8 cellular contexts compared by ENCODE assay signal in the genomic region with DNA sequence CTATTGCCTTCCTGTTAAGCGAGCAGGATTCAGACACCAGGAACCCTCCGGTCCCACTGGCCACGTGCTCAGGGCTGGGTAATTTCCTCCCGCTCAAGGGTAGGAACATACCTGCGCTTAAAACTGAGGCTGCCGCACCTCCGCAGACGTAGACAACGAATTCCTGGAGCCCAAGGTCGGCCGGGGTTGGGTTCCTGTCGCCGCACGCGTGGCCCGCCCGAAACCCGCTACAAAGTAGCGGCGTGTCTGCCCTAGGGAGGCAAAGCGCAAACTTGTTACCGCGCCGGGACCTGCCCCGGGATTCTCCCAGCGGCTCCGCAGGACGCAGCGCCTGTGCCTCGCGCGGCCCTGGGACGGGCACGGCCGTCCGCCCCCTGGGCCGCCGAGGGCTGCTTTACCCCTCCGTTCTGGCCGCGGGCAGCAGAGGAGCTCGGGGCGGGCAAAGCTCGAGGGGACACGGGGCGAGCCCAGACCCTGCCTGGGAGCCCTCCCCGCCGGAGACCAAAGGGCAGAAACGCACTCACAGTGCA. TPM values are rescaled to one million over a fixed set of nuclear protein-coding genes. Genes with fewer than 3 reads are reported as not detected.
DNase-seq lines count a peak whose midpoint lies in the region; ATAC-seq, FAIRE-seq and TF ChIP-seq lines count a peak whose summit lies in the region.

No MANE protein-coding gene starts in this region.

- intact Hi-C loops in breast epithelium (cut with DNase I; ENCODE audit: low total_unique reads) (no loop called here), kidney (cut with DNase I) (no loop called here)

- peak; percentile 59 for DNase-seq in activated CD8-positive, alpha-beta memory T cell treated with anti-CD3 and anti-CD28 coated beads for 24 hours
- no peak for DNase-seq in activated CD8-positive, alpha-beta memory T cell treated with anti-CD3 and anti-CD28 coated beads, Interleukin-2, amount 50 U/mL, for 4 hours
- DNase-seq in breast epithelium (ENCODE audit: low spot score in 2 of 2) (no peak), kidney (no peak), DMS114 treated with DMSO at 0.1 percent for 48 hours (lab: John Stamatoyannopoulos, UW; ENCODE audit: unreplicated experiment) (no peak), RKO (ENCODE audit: low spot score) (no peak)
- no peak for DNase-seq in stimulated activated effector memory CD8-positive, alpha-beta T cell treated with anti-CD3 and anti-CD28 coated beads, Interleukin-12 subunit alpha, Interleukin-12 subunit beta, amount 100 ng/mL, for 72 hours (ENCODE audit: low spot score in 2 of 2)

- H3K4me3 ChIP-seq in breast epithelium: peak overlapping the region; percentile 41 to 82 (median 64)
- H3K4me3 ChIP-seq in kidney (ENCODE audit: low read length in 2 of 2): peak overlapping the region; percentile 63 to 67

- no peak for TF ChIP-seq POLR2A in breast epithelium (IDR thresholded peaks at IDR 0.05)

- H3K27ac ChIP-seq in breast epithelium: peak overlapping the region; percentile 54 to 64
- H3K27ac ChIP-seq in kidney (ENCODE audit: low read depth in 2 of 2, low read length in 2 of 2): peak overlapping the region; percentile 5 to 57

- H3K9me3 ChIP-seq in breast epithelium: no peaks in the 10 kb centered on the region
- no peaks in the 10 kb centered on the region for H3K9me3 ChIP-seq in kidney (ENCODE audit: control insufficient read depth in 1 of 2, low read length in 2 of 2)

- peak overlapping the region in 1 of 2 donors; percentile 55 for H3K9ac ChIP-seq in kidney (ENCODE audit: low read length in 2 of 2)

- FAIRE-seq in kidney (lab: Jason Lieb, UNC): no peak

- H3K4me1 Mint-ChIP-seq in stimulated activated effector memory CD8-positive, alpha-beta T cell treated with anti-CD3 and anti-CD28 coated beads, Interleukin-12 subunit alpha, Interleukin-12 subunit beta, amount 100 ng/mL, for 72 hours: no peaks in the 10 kb centered on the region

- peak; percentile 47 for ATAC-seq in stimulated activated effector memory CD8-positive, alpha-beta T cell treated with anti-CD3 and anti-CD28 coated beads, Interleukin-12 subunit alpha, Interleukin-12 subunit beta, amount 100 ng/mL, for 72 hours
- ATAC-seq in GM18868 (IDR thresholded peaks at IDR 0.05; ENCODE audit: unreplicated experiment): no peak

- no peaks in the 10 kb centered on the region for H3K36me3 Mint-ChIP-seq in stimulated activated effector memory CD8-positive, alpha-beta T cell treated with anti-CD3 and anti-CD28 coated beads, Interleukin-12 subunit alpha, Interleukin-12 subunit beta, amount 100 ng/mL, for 72 hours

- H3K9me3 Mint-ChIP-seq in stimulated activated effector memory CD8-positive, alpha-beta T cell treated with anti-CD3 and anti-CD28 coated beads, Interleukin-12 subunit alpha, Interleukin-12 subunit beta, amount 100 ng/mL, for 72 hours: no peaks in the 10 kb centered on the region

- no peak overlapping the region for H3K27ac Mint-ChIP-seq in stimulated activated effector memory CD8-positive, alpha-beta T cell treated with anti-CD3 and anti-CD28 coated beads, Interleukin-12 subunit alpha, Interleukin-12 subunit beta, amount 100 ng/mL, for 72 hours

- no peaks in the 10 kb centered on the region for H3K36me3 ChIP-seq in breast epithelium
- H3K36me3 ChIP-seq in kidney (ENCODE audit: control insufficient read depth in 1 of 2, insufficient read depth in 2 of 2, low read length in 2 of 2): no peaks in the 10 kb centered on the region

- H3K4me3 Mint-ChIP-seq in stimulated activated effector memory CD8-positive, alpha-beta T cell treated with anti-CD3 and anti-CD28 coated beads, Interleukin-12 subunit alpha, Interleukin-12 subunit beta, amount 100 ng/mL, for 72 hours: peak overlapping the region; percentile 61

- TF ChIP-seq CTCF in breast epithelium (IDR thresholded peaks at IDR 0.05): no peak
- no peak for TF ChIP-seq CTCF in kidney (IDR thresholded peaks at IDR 0.05; ENCODE audit: borderline replicate concordance, extremely low read depth, insufficient read depth)

- no peaks in the 10 kb centered on the region for H3K27me3 ChIP-seq in breast epithelium

- H3K4me1 ChIP-seq in breast epithelium (no peaks in the 10 kb centered on the region), kidney (ENCODE audit: control insufficient read depth in 1 of 2, insufficient read depth in 1 of 2, low read depth in 1 of 2, low read length in 2 of 2) (peaks cover 3% of the 10 kb centered on the region in 2 donors)

RNA-seq across cellular contexts. Expression of gene ERVMER34-1, which starts 0.3 kb away (rescaled TPM):
- total RNA-seq in breast epithelium (1 to 10 TPM in 2 of 3 donors, not detected in 1; 1.6 to 2.8 TPM), kidney (1.8 TPM)
- 4.2 TPM for polyA plus RNA-seq in kidney (ENCODE audit: insufficient read depth, low read depth, low replicate concordance)
